In the genomic region with DNA sequence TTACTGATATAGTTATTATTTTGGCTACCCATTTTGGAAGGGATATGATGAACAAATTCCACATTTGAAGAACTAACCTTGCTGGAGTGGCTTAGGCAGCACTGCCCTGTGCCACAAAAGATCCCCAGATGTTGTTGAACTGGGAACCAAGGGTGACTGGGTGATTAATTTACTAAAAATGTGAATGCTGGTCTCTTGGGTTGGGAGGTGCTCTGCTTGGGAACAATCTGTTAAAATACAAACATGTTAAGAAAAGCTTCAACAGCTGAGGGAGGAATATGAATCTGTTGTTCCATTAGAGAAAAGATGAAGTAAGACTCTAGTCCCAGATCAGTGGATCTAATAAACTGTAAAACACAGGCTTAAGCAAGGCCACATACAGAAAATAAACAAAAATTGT, we compare ENCODE assay signal across 19 cellular contexts.
DNase-seq lines count a peak whose midpoint lies in the region; ATAC-seq and TF ChIP-seq lines count a peak whose summit lies in the region.
"Had no signal": no experiment of that assay in that cellular context is flagged by ENCODE, and none has a peak within 500 bp of the region (broad histone marks: within the 10 kb centered on the region; RNA-seq: fewer than 3 reads in every experiment).

No MANE protein-coding gene starts in this region.

- no peaks in the 10 kb centered on the region for H3K4me1 ChIP-seq in prostate gland (replicated peaks)
- H3K4me1 ChIP-seq: A549; BLaER1 treated with 17β-estradiol and CSF1 and Interleukin-3, amounts not matched to agents 10 nM and 100 nM; Caco-2 had no signal

- TF ChIP-seq CTCF in prostate gland (IDR thresholded peaks at IDR 0.05), result no peak

- no peaks in the 10 kb centered on the region for H3K27me3 ChIP-seq in prostate gland (replicated peaks; ENCODE audit: insufficient read depth)
- H3K27me3 ChIP-seq: BLaER1 treated with 17β-estradiol and CSF1 and Interleukin-3, amounts not matched to agents 10 nM and 100 nM had no signal

- peak; percentile 32 for DNase-seq in NCI-H82 (lab: John Stamatoyannopoulos, UW)
- DNase-seq in NCI-H82 treated with DMSO at 0.1 percent for 48 hours (lab: John Stamatoyannopoulos, UW; ENCODE audit: unreplicated experiment), result no peak
- DNase-seq in LHCN-M2 (ENCODE audit: low read depth), result peak; percentile 77
- DNase-seq in myocyte (ENCODE audit: low read depth), result peak; percentile 10
- DNase-seq in NCI-H748 treated with DMSO at 0.1 percent for 48 hours (lab: John Stamatoyannopoulos, UW), result no peak
- DNase-seq in prostate gland (ENCODE audit: low spot score), result no peak
- DNase-seq: AML-193; Caco-2; Calu3; CD4-positive, alpha-beta T cell; CD8-positive, alpha-beta T cell; DMS79 treated with DMSO at 0.1 percent for 48 hours; GDM1 had no signal

- no peak for ATAC-seq in GM21381 (IDR thresholded peaks at IDR 0.05; ENCODE audit: unreplicated experiment)
- ATAC-seq: A549; CD8-positive, alpha-beta T cell; GM12878 had no signal

- H3K27ac ChIP-seq in prostate gland, result no peak overlapping the region
- H3K27ac ChIP-seq: 22Rv1; A549; BLaER1 treated with 17β-estradiol and CSF1 and Interleukin-3, amounts not matched to agents 10 nM and 100 nM; C4-2B had no signal

- no peaks in the 10 kb centered on the region for H3K9me3 ChIP-seq in prostate gland
- H3K9me3 ChIP-seq: BLaER1 treated with 17β-estradiol and CSF1 and Interleukin-3, amounts not matched to agents 10 nM and 100 nM; Caco-2 had no signal

- intact Hi-C loops in prostate gland (cut with DNase I), result no loop called here

- TF ChIP-seq POLR2A in prostate gland (IDR thresholded peaks at IDR 0.05), result no peak

- no peak overlapping the region for H3K4me3 ChIP-seq in prostate gland
- H3K4me3 ChIP-seq: A549; BLaER1 treated with 17β-estradiol and CSF1 and Interleukin-3, amounts not matched to agents 10 nM and 100 nM; GM12878 had no signal

- no peaks in the 10 kb centered on the region for H3K36me3 ChIP-seq in prostate gland
- H3K36me3 ChIP-seq: BLaER1 treated with 17β-estradiol and CSF1 and Interleukin-3, amounts not matched to agents 10 nM and 100 nM had no signal

Comparison
In these comparisons a context has a peak if more than half of its experiments do, and no peak if none do; other contexts are left out.
1. DNase-seq: peak in NCI-H82 (single experiment), LHCN-M2 (single experiment) and myocyte (single experiment); none in NCI-H82 treated with DMSO at 0.1 percent for 48 hours (single experiment), NCI-H748 treated with DMSO at 0.1 percent for 48 hours (single experiment) and prostate gland (single experiment).